16 cellular contexts compared by ENCODE assay signal in genomic region chr17:74825952-74826713, GRCh38. TPM values are rescaled to one million over a fixed set of nuclear protein-coding genes. Genes with fewer than 3 reads are reported as not detected.
"Had no signal": no experiment of that assay in that cellular context is flagged by ENCODE, and none has a peak within 500 bp of the region (broad histone marks: within the 10 kb centered on the region; RNA-seq: fewer than 3 reads in every experiment).

No MANE protein-coding gene starts in this region.

- H3K9me3 Mint-ChIP-seq: nephron; stimulated activated naive CD8-positive, alpha-beta T cell treated with anti-CD3 and anti-CD28 coated beads, Interleukin-15, amount 100 ng/mL, for 72 hours; WTC11 had no signal

- H3K4me3 ChIP-seq: adrenal gland, body of pancreas, esophagus muscularis mucosa had no signal

- H3K36me3 Mint-ChIP-seq: WTC11 had no signal

- H3K4me1 Mint-ChIP-seq: stimulated activated naive CD8-positive, alpha-beta T cell treated with anti-CD3 and anti-CD28 coated beads, Interleukin-15, amount 100 ng/mL, for 72 hours; WTC11 had no signal

- H3K36me3 ChIP-seq: adrenal gland had no signal

- H3K27ac ChIP-seq: adrenal gland, body of pancreas, esophagus muscularis mucosa had no signal

- H3K9me3 ChIP-seq: adrenal gland, body of pancreas, esophagus muscularis mucosa had no signal

- H3K27me3 ChIP-seq: adrenal gland, body of pancreas, esophagus muscularis mucosa had no signal

- H3K4me3 Mint-ChIP-seq: nephron; stimulated activated naive CD8-positive, alpha-beta T cell treated with anti-CD3 and anti-CD28 coated beads, Interleukin-15, amount 100 ng/mL, for 72 hours; WTC11 had no signal

- ATAC-seq: body of pancreas; left lobe of liver; stimulated activated naive CD8-positive, alpha-beta T cell treated with anti-CD3 and anti-CD28 coated beads, Interleukin-15, amount 100 ng/mL, for 72 hours; WTC11 had no signal

- DNase-seq: activated CD4-positive, alpha-beta T cell treated with anti-CD3 and anti-CD28 coated beads for 48 hours; activated naive CD4-positive, alpha-beta T cell treated with anti-CD3 and anti-CD28 coated beads, Interleukin-2, amount 50 U/mL, for 16 hours; activated T-cell treated with anti-CD3 and anti-CD28 coated beads for 4 hours; adrenal gland; body of pancreas; foreskin fibroblast; mesenchymal stem cell; stimulated activated CD4-positive, alpha-beta T cell treated with anti-CD3 and anti-CD28 coated beads, Interleukin-4, amount 100 ng/mL, for 1 hour; stimulated activated CD8-positive, alpha-beta memory T cell treated with anti-CD3 and anti-CD28 coated beads, Interleukin-4, amount 100 ng/mL, for 48 hours; stimulated activated naive CD8-positive, alpha-beta T cell treated with anti-CD3 and anti-CD28 coated beads, Interleukin-15, amount 100 ng/mL, for 72 hours had no signal

- H3K27ac Mint-ChIP-seq: nephron; stimulated activated naive CD8-positive, alpha-beta T cell treated with anti-CD3 and anti-CD28 coated beads, Interleukin-15, amount 100 ng/mL, for 72 hours had no signal

- H3K4me1 ChIP-seq: adrenal gland, body of pancreas had no signal

- H3K27me3 Mint-ChIP-seq: stimulated activated naive CD8-positive, alpha-beta T cell treated with anti-CD3 and anti-CD28 coated beads, Interleukin-15, amount 100 ng/mL, for 72 hours had no signal

RNA-seq across cellular contexts. Expression of gene GRIN2C, which starts 33.6 kb away (rescaled TPM):
- total RNA-seq: activated CD8-positive, alpha-beta memory T cell treated with anti-CD3 and anti-CD28 coated beads for 36 hours; body of pancreas; dermis microvascular lymphatic vessel endothelial cell; left lobe of liver had no signal
